In the genomic region with DNA sequence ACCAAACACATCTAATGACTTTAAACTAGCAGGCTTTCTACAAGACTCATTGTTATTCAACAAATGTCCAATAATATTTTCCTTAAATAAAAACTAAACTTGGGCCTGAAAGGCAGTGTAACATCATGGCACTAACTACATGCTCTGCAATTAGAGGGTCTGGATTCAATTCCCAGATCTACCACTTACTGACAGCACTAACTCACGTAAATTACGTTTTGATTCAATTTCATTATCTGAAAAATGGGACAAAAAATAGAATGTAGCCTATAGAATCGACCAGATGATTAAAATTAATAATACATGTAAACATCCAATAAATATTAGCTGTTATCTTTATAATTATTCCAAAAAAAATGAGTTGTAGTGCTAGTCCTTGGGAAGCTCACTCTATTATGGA, we compare ENCODE assay signal across 18 cellular contexts.
A peak's percentile ranks its signal among the peaks of the same experiment; 100 is the strongest.
DNase-seq lines count a peak whose midpoint lies in the region; TF ChIP-seq lines count a peak whose summit lies in the region.
"Had no signal": no experiment of that assay in that cellular context is flagged by ENCODE, and none has a peak within 500 bp of the region (broad histone marks: within the 10 kb centered on the region; RNA-seq: fewer than 3 reads in every experiment).

No MANE protein-coding gene starts in this region.

- TF ChIP-seq CTCF in SK-N-SH (IDR thresholded peaks at IDR 0.05) (no peak), VCaP (conservative IDR thresholded peaks at IDR 0.05) (no peak), parathyroid adenoma (IDR thresholded peaks at IDR 0.05) (no peak)

- no peaks in the 10 kb centered on the region for H4K20me1 ChIP-seq in SK-N-SH (ENCODE audit: insufficient read depth)
- H4K20me1 ChIP-seq: BLaER1 had no signal

- no peaks in the 10 kb centered on the region for H3K9me2 ChIP-seq in SK-N-SH

- H2AFZ ChIP-seq in SK-N-SH (ENCODE audit: low read depth) (no peak overlapping the region), parathyroid adenoma (peak overlapping the region; percentile 58)

- no peak overlapping the region for H3K4me3 ChIP-seq in SK-N-SH (ENCODE audit: low read depth in 2 of 2, low read length in 1 of 2)
- H3K4me3 ChIP-seq in parathyroid adenoma (ENCODE audit: low read depth, low read length), result no peak overlapping the region
- H3K4me3 ChIP-seq: BLaER1 had no signal

- no peak for DNase-seq in SK-N-SH
- DNase-seq in NCI-H748 treated with DMSO at 0.1 percent for 48 hours (lab: John Stamatoyannopoulos, UW), result no peak
- no peak for DNase-seq in cerebellar cortex (ENCODE audit: low spot score)
- no peak for DNase-seq in GOT3 (lab: John Stamatoyannopoulos, UW)
- DNase-seq: 8988T; ACHN; BE2C; C1 segment of cervical spinal cord; Calu3; CD4-positive, alpha-beta memory T cell; CD4-positive, CD25-positive, alpha-beta regulatory T cell; CD8-positive, alpha-beta memory T cell; COR-L47; DMS79 treated with DMSO at 0.1 percent for 48 hours; GF-D8 had no signal

- no peak overlapping the region for H3K9ac ChIP-seq in SK-N-SH
- H3K9ac ChIP-seq in parathyroid adenoma, result no peak overlapping the region
- H3K9ac ChIP-seq: BLaER1 had no signal

- H3F3A ChIP-seq in SK-N-SH (replicated peaks; ENCODE audit: insufficient read depth), result no peaks in the 10 kb centered on the region

- H3K79me2 ChIP-seq in SK-N-SH (ENCODE audit: insufficient read depth) (no peaks in the 10 kb centered on the region), parathyroid adenoma (no peaks in the 10 kb centered on the region)

- TF ChIP-seq EP300 in SK-N-SH (IDR thresholded peaks at IDR 0.05; ENCODE audit: borderline replicate concordance in 1 of 2, low read depth in 1 of 2, low read length in 1 of 2), result peak in 1 of 2 experiments; percentile 96; a peak in 2 of 4 replicates

- POLR2A ChIA-PET in SK-N-SH (lab: Yijun Ruan, JAX), result interaction anchor here (1.1 to 2.2 kb wide), 2 partner anchors 23 to 85 kb away, joined by 5 to 9 read pairs; no protein-coding TSS in a partner anchor

- TF ChIP-seq RAD21 in SK-N-SH (IDR thresholded peaks at IDR 0.05; ENCODE audit: low read length), result peak; percentile 19; the same call in 1 of the 2 replicates

- H3K4me2 ChIP-seq in SK-N-SH, result no peak overlapping the region
- H3K4me2 ChIP-seq in parathyroid adenoma (ENCODE audit: low read length), result no peak overlapping the region
- H3K4me2 ChIP-seq: BLaER1 had no signal

- WGBS in SK-N-SH (ENCODE audit: low lambda C conversion rate), result 2% methylated on average over 3 of the region's 3 CpGs

- H3K9me3 ChIP-seq in SK-N-SH, result no peaks in the 10 kb centered on the region
- H3K9me3 ChIP-seq in parathyroid adenoma (ENCODE audit: control insufficient read depth, low read length), result no peaks in the 10 kb centered on the region
- H3K9me3 ChIP-seq: BE2C, BLaER1 had no signal

- CTCF ChIA-PET in SK-N-SH (lab: Yijun Ruan, JAX), result interaction anchor here (0.6 to 2.1 kb wide), 3 partner anchors 13 to 55 kb away, joined by 3 to 11 read pairs (median 5); no protein-coding TSS in a partner anchor

- H3K27ac ChIP-seq in SK-N-SH (ENCODE audit: low read depth in 2 of 2, low read length in 1 of 2), result peak overlapping the region in 1 of 2 experiments; percentile 97; a peak in 2 of 4 replicates
- H3K27ac ChIP-seq in VCaP, result peak overlapping the region; percentile 54
- H3K27ac ChIP-seq in parathyroid adenoma, result no peak overlapping the region
- H3K27ac ChIP-seq: BLaER1 had no signal

- H3K27me3 ChIP-seq in SK-N-SH (ENCODE audit: insufficient read depth), result no peaks in the 10 kb centered on the region
- no peaks in the 10 kb centered on the region for H3K27me3 ChIP-seq in parathyroid adenoma (ENCODE audit: control insufficient read depth, insufficient read depth, low read length)
- H3K27me3 ChIP-seq: BE2C, BLaER1 had no signal

- H3K36me3 ChIP-seq in SK-N-SH (replicated peaks in 1 of 2; ENCODE audit: control insufficient read depth in 1 of 2, insufficient read depth in 2 of 2, low read length in 1 of 2), result no peaks in the 10 kb centered on the region
- no peaks in the 10 kb centered on the region for H3K36me3 ChIP-seq in parathyroid adenoma (ENCODE audit: control insufficient read depth, insufficient read depth, low read length)
- H3K36me3 ChIP-seq: BE2C, BLaER1 had no signal

- H3K4me1 ChIP-seq in SK-N-SH (ENCODE audit: control insufficient read depth in 1 of 2, insufficient read depth in 2 of 2, low read depth in 1 of 2, low read length in 1 of 2), result peaks cover 0 to 52% of the 10 kb centered on the region in 2 experiments; a peak in 2 of 4 replicates
- H3K4me1 ChIP-seq in parathyroid adenoma, result no peaks in the 10 kb centered on the region

TF ChIP-seq in SK-N-SH, 30 proteins besides CTCF, POLR2A, EP300 and RAD21:
- TF ChIP-seq YY1 (IDR thresholded peaks at IDR 0.05; ENCODE audit: low read depth) (no peak), MEF2A (IDR thresholded peaks at IDR 0.05; ENCODE audit: borderline replicate concordance, low read depth) (no peak), ELF1 (IDR thresholded peaks at IDR 0.05) (no peak), RCOR1 (IDR thresholded peaks at IDR 0.05; ENCODE audit: low read length) (peak; percentile 67; the same call in 1 of the 2 replicates), CHD2 (IDR thresholded peaks at IDR 0.05; ENCODE audit: low read length, partially characterized antibody) (peak; percentile 56)
